In genomic region chr2:33521791-33522281, GRCh38 we compare ENCODE assay signal across 16 cellular contexts. TPM values are rescaled to one million over a fixed set of nuclear protein-coding genes. Genes with fewer than 3 reads are reported as not detected.
A peak's percentile ranks its signal among the peaks of the same experiment; 100 is the strongest.
DNase-seq lines count a peak whose midpoint lies in the region; ATAC-seq and TF ChIP-seq lines count a peak whose summit lies in the region.
"Had no signal": no experiment of that assay in that cellular context is flagged by ENCODE, and none has a peak within 500 bp of the region (broad histone marks: within the 10 kb centered on the region; RNA-seq: fewer than 3 reads in every experiment).

No MANE protein-coding gene starts in this region.

- H3K4me1 ChIP-seq in gastroesophageal sphincter (peaks cover 0 to 19% (median 4%) of the 10 kb centered on the region in 3 donors), prostate gland (replicated peaks) (no peaks in the 10 kb centered on the region), stomach (peaks cover 0 to 15% (median 7%) of the 10 kb centered on the region in 4 donors)

- TF ChIP-seq EP300 in gastroesophageal sphincter (IDR thresholded peaks at IDR 0.05) (no peak), stomach (IDR thresholded peaks at IDR 0.05) (no peak)

- ATAC-seq in SK-N-SH treated with all-trans-retinoic acid at 6 μM for 48 hours (peak; percentile 71), gastroesophageal sphincter (peak; percentile 34), esophagus mucosa (no peak)
- ATAC-seq: activated CD8-positive, alpha-beta T cell treated with anti-CD3 and anti-CD28 coated beads, Interleukin-2, amount 10 ng/mL, durations not matched to agents 7 days and 5 days had no signal

- no peaks in the 10 kb centered on the region for H3K27me3 ChIP-seq in gastroesophageal sphincter
- no peaks in the 10 kb centered on the region for H3K27me3 ChIP-seq in prostate gland (replicated peaks; ENCODE audit: insufficient read depth)
- H3K27me3 ChIP-seq in stomach, result no peaks in the 10 kb centered on the region

- TF ChIP-seq CTCF in gastroesophageal sphincter (IDR thresholded peaks at IDR 0.05) (no peak), prostate gland (IDR thresholded peaks at IDR 0.05) (no peak), CD14-positive monocyte (IDR thresholded peaks at IDR 0.05) (no peak), stomach (IDR thresholded peaks at IDR 0.05) (no peak), glutamatergic neuron (IDR thresholded peaks at IDR 0.05; ENCODE audit: partially characterized antibody, unreplicated experiment) (no peak)

- H3K4me1 Mint-ChIP-seq in CD14-positive monocyte (peaks cover 11% of the 10 kb centered on the region), glutamatergic neuron (ENCODE audit: low read depth, unreplicated experiment) (no peaks in the 10 kb centered on the region)

- H3K4me3 ChIP-seq in gastroesophageal sphincter, result no peak overlapping the region
- H3K4me3 ChIP-seq in prostate gland, result no peak overlapping the region
- H3K4me3 ChIP-seq in stomach, result no peak overlapping the region
- H3K4me3 ChIP-seq: smooth muscle cell had no signal

- no peaks in the 10 kb centered on the region for H3K36me3 ChIP-seq in gastroesophageal sphincter
- no peaks in the 10 kb centered on the region for H3K36me3 ChIP-seq in prostate gland
- H3K36me3 ChIP-seq in stomach, result no peaks in the 10 kb centered on the region

- no peaks in the 10 kb centered on the region for H3K9me3 ChIP-seq in gastroesophageal sphincter
- H3K9me3 ChIP-seq in prostate gland, result no peaks in the 10 kb centered on the region
- H3K9me3 ChIP-seq in stomach, result no peaks in the 10 kb centered on the region

- H3K27me3 Mint-ChIP-seq in CD14-positive monocyte (ENCODE audit: low read depth in 3 of 3), result peaks cover 0 to 6% (median 0%) of the 10 kb centered on the region in 3 donors
- no peaks in the 10 kb centered on the region for H3K27me3 Mint-ChIP-seq in glutamatergic neuron (ENCODE audit: unreplicated experiment)
- H3K27me3 Mint-ChIP-seq: activated naive CD4-positive, alpha-beta T cell treated with anti-CD3 and anti-CD28 coated beads, Interleukin-2, amount 10 ng/mL, durations not matched to agents 7 days and 5 days; CD4-positive, CD25-positive, alpha-beta regulatory T cell; dendritic cell treated with granulocyte-macrophage colony-stimulating factor and Interleukin-4, amounts not matched to agents 40 ng/mL and 50 ng/mL, for 4 days had no signal

- DNase-seq in EL (peak; percentile 8), prostate gland (ENCODE audit: low spot score) (peak; percentile 31), CD14-positive monocyte (ENCODE audit: low spot score) (no peak), stomach (no peak), glutamatergic neuron (no peak)
- DNase-seq: activated CD8-positive, alpha-beta T cell treated with anti-CD3 and anti-CD28 coated beads, Interleukin-2, amount 10 ng/mL, durations not matched to agents 7 days and 5 days; activated naive CD4-positive, alpha-beta T cell treated with anti-CD3 and anti-CD28 coated beads, Interleukin-2, amount 10 ng/mL, durations not matched to agents 7 days and 5 days; CD4-positive, CD25-positive, alpha-beta regulatory T cell; GOT3; NCI-H1694 treated with DMSO at 0.1 percent for 48 hours; T-helper 9 cell had no signal

- intact Hi-C loops in prostate gland (cut with DNase I), result no loop called here
- intact Hi-C loops in CD14-positive monocyte (cut with micrococcal nuclease), result no loop called here
- intact Hi-C loops in stomach (cut with DNase I; ENCODE audit: low total_unique reads), result no loop called here

- H3K27ac Mint-ChIP-seq in CD14-positive monocyte (no peak overlapping the region), glutamatergic neuron (ENCODE audit: unreplicated experiment) (no peak overlapping the region)
- H3K27ac Mint-ChIP-seq: activated CD8-positive, alpha-beta T cell treated with anti-CD3 and anti-CD28 coated beads, Interleukin-2, amount 10 ng/mL, durations not matched to agents 7 days and 5 days; activated naive CD4-positive, alpha-beta T cell treated with anti-CD3 and anti-CD28 coated beads, Interleukin-2, amount 10 ng/mL, durations not matched to agents 7 days and 5 days; CD4-positive, CD25-positive, alpha-beta regulatory T cell; dendritic cell treated with granulocyte-macrophage colony-stimulating factor and Interleukin-4, amounts not matched to agents 40 ng/mL and 50 ng/mL, for 4 days had no signal

- no peaks in the 10 kb centered on the region for H3K36me3 Mint-ChIP-seq in CD14-positive monocyte
- no peaks in the 10 kb centered on the region for H3K36me3 Mint-ChIP-seq in glutamatergic neuron (ENCODE audit: unreplicated experiment)
- H3K36me3 Mint-ChIP-seq: activated naive CD4-positive, alpha-beta T cell treated with anti-CD3 and anti-CD28 coated beads, Interleukin-2, amount 10 ng/mL, durations not matched to agents 7 days and 5 days had no signal

- TF ChIP-seq POLR2A in gastroesophageal sphincter (IDR thresholded peaks at IDR 0.05) (no peak), prostate gland (IDR thresholded peaks at IDR 0.05) (no peak), stomach (IDR thresholded peaks at IDR 0.05) (no peak)

- WGBS in gastroesophageal sphincter (ENCODE audit: low coverage in 1 of 2), 2 donors, result 9 to 33% methylated on average over 1 of the region's 1 CpG
- WGBS in prostate gland, result 0% methylated on average over 1 of the region's 1 CpG
- 63 to 88% (median 78%) methylated on average over 1 of the region's 1 CpG for WGBS in stomach, 5 donors

- H3K4me3 Mint-ChIP-seq in CD14-positive monocyte (no peak overlapping the region), glutamatergic neuron (ENCODE audit: unreplicated experiment) (no peak overlapping the region)
- H3K4me3 Mint-ChIP-seq: activated CD8-positive, alpha-beta T cell treated with anti-CD3 and anti-CD28 coated beads, Interleukin-2, amount 10 ng/mL, durations not matched to agents 7 days and 5 days; activated naive CD4-positive, alpha-beta T cell treated with anti-CD3 and anti-CD28 coated beads, Interleukin-2, amount 10 ng/mL, durations not matched to agents 7 days and 5 days; CD4-positive, CD25-positive, alpha-beta regulatory T cell; dendritic cell treated with granulocyte-macrophage colony-stimulating factor and Interleukin-4, amounts not matched to agents 40 ng/mL and 50 ng/mL, for 4 days had no signal

- H3K27ac ChIP-seq in gastroesophageal sphincter (peak overlapping the region in 2 of 4 donors; percentile 43 to 51), prostate gland (no peak overlapping the region), stomach (no peak overlapping the region)

- peaks cover 0 to 2% (median 0%) of the 10 kb centered on the region in 7 donors for H3K9me3 Mint-ChIP-seq in CD14-positive monocyte
- no peaks in the 10 kb centered on the region for H3K9me3 Mint-ChIP-seq in glutamatergic neuron (ENCODE audit: unreplicated experiment)
- H3K9me3 Mint-ChIP-seq: activated naive CD4-positive, alpha-beta T cell treated with anti-CD3 and anti-CD28 coated beads, Interleukin-2, amount 10 ng/mL, durations not matched to agents 7 days and 5 days; dendritic cell treated with granulocyte-macrophage colony-stimulating factor and Interleukin-4, amounts not matched to agents 40 ng/mL and 50 ng/mL, for 4 days had no signal

TF ChIP-seq in SK-N-SH treated with all-trans-retinoic acid at 6 μM for 48 hours, 23 proteins besides CTCF, POLR2A, EP300 and RAD21:
- no peak for TF ChIP-seq ZNF8 (CRISPR knock-in tag; IDR thresholded peaks at IDR 0.05)
- TF ChIP-seq ZFP30 (CRISPR knock-in tag; IDR thresholded peaks at IDR 0.05), result no peak
- no peak for TF ChIP-seq ZNF565 (CRISPR knock-in tag; conservative IDR thresholded peaks at IDR 0.05; ENCODE audit: low read depth)
TF ChIP-seq in SK-N-SH treated with all-trans-retinoic acid at 6 μM for 48 hours: peak in this region for 0.

RNA-seq across cellular contexts. Expression of gene RASGRP3, which starts 45.4 kb away (rescaled TPM):
- total RNA-seq in gastroesophageal sphincter (10 to 100 TPM in 1 of 4 donors, 1 to 10 TPM in 3; 2.6 to 23.3 (median 8.3) TPM), prostate gland (10 to 100 TPM in 1 of 2 donors, under 1 TPM in 1; 0.73 to 21.0 TPM), stomach (10 to 100 TPM in 4 of 5 donors, under 1 TPM in 1; 0.29 to 51.3 (median 16.0) TPM), glutamatergic neuron (ENCODE audit: unreplicated experiment) (not detected), esophagus mucosa (4.3 TPM)
- polyA plus RNA-seq in CD14-positive monocyte (under 1 TPM; 0.62 to 0.89 TPM), stomach (1 to 10 TPM; 3.3 to 6.9 (median 6.3) TPM)

Comparison
In these comparisons a context has a peak if more than half of its experiments do, and no peak if none do; other contexts are left out.
1. DNase-seq: peak in EL (single experiment) and prostate gland (single experiment); none in CD14-positive monocyte (single experiment), stomach (single experiment) and glutamatergic neuron (single experiment).